Comparison of ENCODE assay signal across 23 cellular contexts in the genomic region with DNA sequence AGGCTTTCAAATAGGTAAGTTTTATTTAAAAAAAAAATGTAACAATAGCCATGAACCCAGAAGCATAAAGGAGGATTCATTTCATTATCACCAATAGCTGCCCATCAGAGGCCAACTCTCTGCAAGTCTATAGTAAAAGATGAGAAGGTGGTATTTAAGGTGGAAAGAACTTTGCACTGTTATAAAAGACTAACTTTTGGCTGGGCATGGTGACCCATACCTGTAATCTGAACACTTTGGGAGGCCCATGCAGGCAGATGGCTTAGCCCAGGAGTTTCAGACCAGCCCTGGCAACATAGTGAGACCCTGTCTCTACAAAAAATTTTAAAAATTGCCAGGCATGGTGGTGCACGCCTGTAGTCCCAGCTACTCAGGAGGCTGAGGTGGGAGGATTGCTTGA.
"Had no signal": no experiment of that assay in that cellular context is flagged by ENCODE, and none has a peak within 500 bp of the region (broad histone marks: within the 10 kb centered on the region; RNA-seq: fewer than 3 reads in every experiment).

No MANE protein-coding gene starts in this region.

- ATAC-seq: gastrocnemius medialis, heart right ventricle, left cardiac atrium, lower lobe of right lung, mucosa of descending colon had no signal

- H3K4me3 ChIP-seq: coronary artery, dorsolateral prefrontal cortex, esophagus squamous epithelium, gastrocnemius medialis, heart right ventricle, left ventricle myocardium inferior, lower lobe of right lung, mucosa of descending colon had no signal

- H3K27me3 ChIP-seq: dorsolateral prefrontal cortex, esophagus squamous epithelium, gastrocnemius medialis, heart right ventricle had no signal

- H3K27ac ChIP-seq: coronary artery, esophagus squamous epithelium, gastrocnemius medialis, heart right ventricle, left ventricle myocardium inferior, lower lobe of right lung had no signal

- DNase-seq: dermis blood vessel endothelial cell; dorsolateral prefrontal cortex; effector CD4-positive, alpha-beta T cell; effector memory CD4-positive, alpha-beta T cell; esophagus squamous epithelium; foreskin fibroblast; foreskin melanocyte; gastrocnemius medialis; glutamatergic neuron; head of caudate nucleus; heart right ventricle; hippocampal formation; left cardiac atrium; left ventricle myocardium inferior; lower lobe of right lung; mesenchymal stem cell; mucosa of descending colon; naive B cell had no signal

- H3K4me1 ChIP-seq: esophagus squamous epithelium, lower lobe of right lung had no signal

- H3K9me3 ChIP-seq: esophagus squamous epithelium, gastrocnemius medialis, heart right ventricle, left ventricle myocardium inferior, lower lobe of right lung, mucosa of descending colon had no signal

- FAIRE-seq: colon, endothelial cell of umbilical vein, islet of Langerhans, keratinocyte had no signal
